21 cellular contexts compared by ENCODE assay signal in genomic region chr1:85365851-85366250, GRCh38.
"Had no signal": no experiment of that assay in that cellular context is flagged by ENCODE, and none has a peak within 500 bp of the region (broad histone marks: within the 10 kb centered on the region; RNA-seq: fewer than 3 reads in every experiment).

No MANE protein-coding gene starts in this region.

- H3K4me1 Mint-ChIP-seq: activated naive CD8-positive, alpha-beta T cell treated with anti-CD3 and anti-CD28 coated beads, Interleukin-2, amount 50 U/mL, for 24 hours; activated T-helper 17 cell treated with anti-CD3 and anti-CD28 coated beads, Interleukin-2, amount 50 U/mL, for 72 hours; naive thymus-derived CD8-positive, alpha-beta T cell had no signal

- H3K27me3 Mint-ChIP-seq: progenitor cell of endocrine pancreas had no signal

- H3K4me3 ChIP-seq: dorsolateral prefrontal cortex, left ventricle myocardium inferior, mucosa of descending colon, right atrium auricular region, spleen, stomach, testis, upper lobe of left lung had no signal

- H3K9me3 Mint-ChIP-seq: activated naive CD4-positive, alpha-beta T cell treated with anti-CD3 and anti-CD28 coated beads for 36 hours; activated naive CD8-positive, alpha-beta T cell treated with anti-CD3 and anti-CD28 coated beads, Interleukin-2, amount 50 U/mL, for 24 hours; activated T-helper 17 cell treated with anti-CD3 and anti-CD28 coated beads, Interleukin-2, amount 50 U/mL, for 72 hours; naive thymus-derived CD8-positive, alpha-beta T cell had no signal

- H3K27ac Mint-ChIP-seq: activated naive CD4-positive, alpha-beta T cell treated with anti-CD3 and anti-CD28 coated beads for 36 hours; activated naive CD8-positive, alpha-beta T cell treated with anti-CD3 and anti-CD28 coated beads, Interleukin-2, amount 50 U/mL, for 24 hours; activated T-helper 17 cell treated with anti-CD3 and anti-CD28 coated beads, Interleukin-2, amount 50 U/mL, for 72 hours; naive thymus-derived CD8-positive, alpha-beta T cell; progenitor cell of endocrine pancreas had no signal

- H3K9me3 ChIP-seq: left ventricle myocardium inferior, mucosa of descending colon, neutrophil, right atrium auricular region, spleen, stomach, testis, upper lobe of left lung had no signal

- H3K27ac ChIP-seq: dorsolateral prefrontal cortex, left ventricle myocardium inferior, neutrophil, right atrium auricular region, stomach, testis, upper lobe of left lung had no signal

- H3K27me3 ChIP-seq: dorsolateral prefrontal cortex, neutrophil, right atrium auricular region, spleen, stomach, testis, upper lobe of left lung had no signal

- DNase-seq: activated naive CD4-positive, alpha-beta T cell treated with anti-CD3 and anti-CD28 coated beads for 36 hours; activated naive CD8-positive, alpha-beta T cell treated with anti-CD3 and anti-CD28 coated beads, Interleukin-2, amount 50 U/mL, for 24 hours; activated T-cell treated with anti-CD3 and anti-CD28 coated beads for 4 hours; aorta; dorsolateral prefrontal cortex; hypothalamus; left ventricle myocardium inferior; mucosa of descending colon; naive thymus-derived CD8-positive, alpha-beta T cell; spleen; stomach; T-helper 1 cell; T1000; testis; upper lobe of left lung had no signal

- H3K36me3 Mint-ChIP-seq: naive thymus-derived CD8-positive, alpha-beta T cell had no signal

- H3K4me1 ChIP-seq: spleen had no signal

- H3K36me3 ChIP-seq: left ventricle myocardium inferior, neutrophil, right atrium auricular region, spleen, stomach, upper lobe of left lung had no signal

- H3K4me3 Mint-ChIP-seq: activated naive CD4-positive, alpha-beta T cell treated with anti-CD3 and anti-CD28 coated beads for 36 hours; activated naive CD8-positive, alpha-beta T cell treated with anti-CD3 and anti-CD28 coated beads, Interleukin-2, amount 50 U/mL, for 24 hours; activated T-helper 17 cell treated with anti-CD3 and anti-CD28 coated beads, Interleukin-2, amount 50 U/mL, for 72 hours; naive thymus-derived CD8-positive, alpha-beta T cell had no signal

- ATAC-seq: activated CD4-positive, CD25-positive, alpha-beta regulatory T cell treated with anti-CD3 and anti-CD28 coated beads, Interleukin-2, amount 50 U/mL, for 24 hours; activated naive CD8-positive, alpha-beta T cell treated with anti-CD3 and anti-CD28 coated beads, Interleukin-2, amount 50 U/mL, for 24 hours; activated T-helper 17 cell treated with anti-CD3 and anti-CD28 coated beads, Interleukin-2, amount 50 U/mL, for 72 hours; esophagus mucosa; mucosa of descending colon; naive thymus-derived CD8-positive, alpha-beta T cell had no signal
